ENCODE assay signal across 8 cellular contexts in the genomic region with DNA sequence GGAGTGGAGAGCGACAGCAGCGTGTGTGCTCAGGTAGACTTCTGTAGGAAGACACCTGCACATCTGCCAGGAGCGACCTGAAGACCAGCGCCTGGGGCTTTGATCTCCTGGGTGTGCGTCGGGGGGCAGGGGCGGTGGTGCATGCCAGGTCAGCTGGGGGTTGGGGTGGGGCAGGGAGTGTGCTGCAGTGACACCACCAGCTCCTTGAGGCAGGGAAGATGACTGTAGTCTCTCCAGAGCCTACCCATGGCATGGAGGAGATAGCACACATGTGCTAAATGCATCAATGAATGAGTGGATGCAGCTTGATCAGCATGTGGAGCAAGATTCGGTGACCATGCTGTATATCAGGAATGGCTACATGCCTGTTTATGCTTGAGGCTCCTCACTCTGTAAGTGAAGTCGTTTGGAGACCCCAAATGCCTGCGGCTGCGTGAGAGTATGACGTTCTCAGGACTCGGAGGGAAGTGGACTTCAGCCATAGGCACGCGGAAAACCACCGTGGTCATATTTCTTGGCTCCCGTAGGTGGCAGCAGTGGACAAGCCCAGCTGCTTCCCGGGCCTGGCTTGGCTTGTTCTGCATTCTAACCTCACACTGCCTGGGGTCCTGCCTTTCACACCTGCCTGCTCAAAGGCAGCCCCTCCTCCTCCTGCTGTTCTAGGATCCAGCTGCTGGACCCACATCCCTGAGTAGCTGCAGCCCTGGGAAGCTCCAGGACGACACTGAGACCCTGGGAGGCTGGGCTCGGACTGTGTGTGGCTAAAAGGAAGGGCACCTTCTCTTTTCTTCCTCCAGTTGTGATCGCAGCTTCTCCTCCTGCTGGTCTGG. TPM values are rescaled to one million over a fixed set of nuclear protein-coding genes. Genes with fewer than 3 reads are reported as not detected.
DNase-seq lines count a peak whose midpoint lies in the region; TF ChIP-seq lines count a peak whose summit lies in the region.

No MANE protein-coding gene starts in this region.

- H3K36me3 Mint-ChIP-seq in nephron (ENCODE audit: low read depth): no peaks in the 10 kb centered on the region

- no peaks in the 10 kb centered on the region for H3K9me3 Mint-ChIP-seq in nephron

- H3K4me3 Mint-ChIP-seq in nephron: no peak overlapping the region

- TF ChIP-seq CTCF in GM12875 (IDR thresholded peaks at IDR 0.05; ENCODE audit: borderline replicate concordance, insufficient read depth, low read depth, low read length) (peak; percentile 87), fibroblast of pulmonary artery (IDR thresholded peaks at IDR 0.05; ENCODE audit: low read length, missing control alignments) (peak; percentile 85), nephron (IDR thresholded peaks at IDR 0.05; ENCODE audit: unreplicated experiment in 3 of 3) (peak; percentile 83 to 89 (median 86))

- H3K27me3 Mint-ChIP-seq in nephron (ENCODE audit: low read depth): peaks cover 28% of the 10 kb centered on the region

- H3K4me3 ChIP-seq in GM12875 (ENCODE audit: low read depth, low read length) (no peak overlapping the region), fibroblast of pulmonary artery (replicated peaks; ENCODE audit: low read depth, low read length) (no peak overlapping the region)

- DNase-seq in A172 (ENCODE audit: low spot score) (peak; percentile 51), HK-2 (ENCODE audit: unreplicated experiment) (peak; percentile 57), NCI-H82 treated with DMSO at 0.1 percent for 48 hours (lab: John Stamatoyannopoulos, UW; ENCODE audit: unreplicated experiment) (peak; percentile 16), activated T-cell treated with anti-CD3 and anti-CD28 coated beads for 24 hours (ENCODE audit: low read depth) (peak; percentile 33), fibroblast of pulmonary artery (ENCODE audit: low read depth) (peak; percentile 69), superior temporal gyrus (ENCODE audit: extremely low spot score) (peak; percentile 90)

- H3K27ac Mint-ChIP-seq in nephron: no peak overlapping the region

- peaks cover 24% of the 10 kb centered on the region for H3K4me1 Mint-ChIP-seq in nephron

RNA-seq across cellular contexts. Expression of a gene that starts 39.4 kb away (rescaled TPM):
- total RNA-seq in A172 (2014; rRNA removed; shearing (Covaris generic)): not detected in 2 replicates

RNA-seq across cellular contexts. Expression of a gene that starts 47.7 kb away (rescaled TPM):
- total RNA-seq in A172 (2014; rRNA removed; shearing (Covaris generic)): not detected in 2 replicates

Comparison
In these comparisons a context has a peak if more than half of its experiments do, and no peak if none do; other contexts are left out.
1. DNase-seq: peak in every context shown above with its lines; median percentile 90 in superior temporal gyrus; 69 in fibroblast of pulmonary artery; 57 in HK-2; 51 in A172; 33 in activated T-cell treated with anti-CD3 and anti-CD28 coated beads for 24 hours; 16 in NCI-H82 treated with DMSO at 0.1 percent for 48 hours.